11 cellular contexts compared by ENCODE assay signal in genomic region chr16:11799509-11800384, GRCh38. TPM values are rescaled to one million over a fixed set of nuclear protein-coding genes. Genes with fewer than 3 reads are reported as not detected.
DNase-seq lines count a peak whose midpoint lies in the region; ATAC-seq, FAIRE-seq and TF ChIP-seq lines count a peak whose summit lies in the region.
"Had no signal": no experiment of that assay in that cellular context is flagged by ENCODE, and none has a peak within 500 bp of the region (broad histone marks: within the 10 kb centered on the region; RNA-seq: fewer than 3 reads in every experiment).

No MANE protein-coding gene starts in this region.

- H3K4me1 ChIP-seq in SJCRH30, result peaks cover 9% of the 10 kb centered on the region

- 0 out of 2 replicates have a peak overlapping the region, but pooled peaks have one; percentile 64 for H3K4me3 ChIP-seq in SJCRH30

- ATAC-seq in stimulated activated effector memory CD8-positive, alpha-beta T cell treated with anti-CD3 and anti-CD28 coated beads, Interleukin-12 subunit alpha, Interleukin-12 subunit beta, amount 100 ng/mL, for 72 hours, result no peak
- no peak for ATAC-seq in HG03442 (IDR thresholded peaks at IDR 0.05; ENCODE audit: unreplicated experiment)

- H3K27ac Mint-ChIP-seq in activated T-cell treated with anti-CD3 and anti-CD28 coated beads, Interleukin-2, amount 50 U/mL, for 24 hours, result peak overlapping the region; percentile 97
- H3K27ac Mint-ChIP-seq in endothelial cell (ENCODE audit: unreplicated experiment), result peak overlapping the region; percentile 73
- H3K27ac Mint-ChIP-seq in stimulated activated effector memory CD8-positive, alpha-beta T cell treated with anti-CD3 and anti-CD28 coated beads, Interleukin-12 subunit alpha, Interleukin-12 subunit beta, amount 100 ng/mL, for 72 hours, result peak overlapping the region; percentile 91

- no peaks in the 10 kb centered on the region for H3K27me3 Mint-ChIP-seq in activated T-cell treated with anti-CD3 and anti-CD28 coated beads, Interleukin-2, amount 50 U/mL, for 24 hours
- H3K27me3 Mint-ChIP-seq in endothelial cell (ENCODE audit: unreplicated experiment), result peaks cover 17% of the 10 kb centered on the region

- H3K4me1 Mint-ChIP-seq in activated T-cell treated with anti-CD3 and anti-CD28 coated beads, Interleukin-2, amount 50 U/mL, for 24 hours (ENCODE audit: low read depth), result peaks cover 46% of the 10 kb centered on the region
- H3K4me1 Mint-ChIP-seq in endothelial cell (ENCODE audit: unreplicated experiment), result peaks cover 42% of the 10 kb centered on the region
- H3K4me1 Mint-ChIP-seq in stimulated activated effector memory CD8-positive, alpha-beta T cell treated with anti-CD3 and anti-CD28 coated beads, Interleukin-12 subunit alpha, Interleukin-12 subunit beta, amount 100 ng/mL, for 72 hours, result peaks cover 51% of the 10 kb centered on the region

- H3K36me3 ChIP-seq in SJCRH30, result peaks cover 6% of the 10 kb centered on the region

- no peak for TF ChIP-seq CTCF in endothelial cell (IDR thresholded peaks at IDR 0.05; ENCODE audit: unreplicated experiment)

- peaks cover 33% of the 10 kb centered on the region for H3K36me3 Mint-ChIP-seq in activated T-cell treated with anti-CD3 and anti-CD28 coated beads, Interleukin-2, amount 50 U/mL, for 24 hours (ENCODE audit: low read depth)
- peaks cover 4% of the 10 kb centered on the region for H3K36me3 Mint-ChIP-seq in endothelial cell (ENCODE audit: low read depth, unreplicated experiment)
- H3K36me3 Mint-ChIP-seq in stimulated activated effector memory CD8-positive, alpha-beta T cell treated with anti-CD3 and anti-CD28 coated beads, Interleukin-12 subunit alpha, Interleukin-12 subunit beta, amount 100 ng/mL, for 72 hours, result peaks cover 20% of the 10 kb centered on the region

- H3K9me3 ChIP-seq in SJCRH30 (replicated peaks), result no peaks in the 10 kb centered on the region

- peak overlapping the region; percentile 84 for H3K4me3 Mint-ChIP-seq in activated T-cell treated with anti-CD3 and anti-CD28 coated beads, Interleukin-2, amount 50 U/mL, for 24 hours
- peak overlapping the region; percentile 19 for H3K4me3 Mint-ChIP-seq in endothelial cell (ENCODE audit: unreplicated experiment)
- H3K4me3 Mint-ChIP-seq in stimulated activated effector memory CD8-positive, alpha-beta T cell treated with anti-CD3 and anti-CD28 coated beads, Interleukin-12 subunit alpha, Interleukin-12 subunit beta, amount 100 ng/mL, for 72 hours, result peak overlapping the region; percentile 90

- DNase-seq in activated T-cell treated with anti-CD3 and anti-CD28 coated beads, Interleukin-2, amount 50 U/mL, for 24 hours, result no peak
- DNase-seq in activated T-cell treated with anti-CD3 and anti-CD28 coated beads for 4 hours (no peak), SJCRH30 (no peak), endothelial cell (ENCODE audit: low spot score) (no peak), urothelium cell line (ENCODE audit: low spot score) (no peak), NCI-H2171 treated with DMSO at 0.1 percent for 48 hours (lab: John Stamatoyannopoulos, UW) (no peak)
- no peak for DNase-seq in stimulated activated effector memory CD8-positive, alpha-beta T cell treated with anti-CD3 and anti-CD28 coated beads, Interleukin-12 subunit alpha, Interleukin-12 subunit beta, amount 100 ng/mL, for 72 hours (ENCODE audit: low spot score in 2 of 2)
- DNase-seq: caudate nucleus, NCI-H1105 treated with DMSO at 0.1 percent for 48 hours had no signal

- H3K9me3 Mint-ChIP-seq in activated T-cell treated with anti-CD3 and anti-CD28 coated beads, Interleukin-2, amount 50 U/mL, for 24 hours, result no peaks in the 10 kb centered on the region
- H3K9me3 Mint-ChIP-seq in endothelial cell (ENCODE audit: unreplicated experiment), result no peaks in the 10 kb centered on the region
- no peaks in the 10 kb centered on the region for H3K9me3 Mint-ChIP-seq in stimulated activated effector memory CD8-positive, alpha-beta T cell treated with anti-CD3 and anti-CD28 coated beads, Interleukin-12 subunit alpha, Interleukin-12 subunit beta, amount 100 ng/mL, for 72 hours

- H3K27me3 ChIP-seq in SJCRH30, result no peaks in the 10 kb centered on the region

- no peak for FAIRE-seq in urothelium cell line (lab: Jason Lieb, UNC)
- FAIRE-seq: TTC549 had no signal

- H3K27ac ChIP-seq in SJCRH30, result no peak overlapping the region; the same call in 1 of the 2 replicates

RNA-seq across cellular contexts. Expression of gene ZC3H7A, which starts 2.7 kb away (rescaled TPM):
- total RNA-seq in SJCRH30 (2014; rRNA removed; shearing (Covaris generic)), result 31.6 and 32.0 TPM in 2 replicates
- total RNA-seq in endothelial cell (ENCODE audit: unreplicated experiment), result 84.7 TPM

RNA-seq across cellular contexts. Expression of gene RSL1D1, which starts 51.6 kb away (rescaled TPM):
- total RNA-seq in SJCRH30 (2014; rRNA removed; shearing (Covaris generic)), result 297 and 349 TPM in 2 replicates
- total RNA-seq in endothelial cell (ENCODE audit: unreplicated experiment), result 86.9 TPM

RNA-seq across cellular contexts. Expression of gene TXNDC11, which starts 57.1 kb away (rescaled TPM):
- total RNA-seq in SJCRH30 (2014; rRNA removed; shearing (Covaris generic)), result 18.8 and 19.4 TPM in 2 replicates
- total RNA-seq in endothelial cell (ENCODE audit: unreplicated experiment), result 19.6 TPM

Comparison
In these comparisons a context has a peak if more than half of its experiments do, and no peak if none do; other contexts are left out.
1. H3K4me3 Mint-ChIP-seq: peak in every context shown above with its lines; median percentile 90 in stimulated activated effector memory CD8-positive, alpha-beta T cell treated with anti-CD3 and anti-CD28 coated beads, Interleukin-12 subunit alpha, Interleukin-12 subunit beta, amount 100 ng/mL, for 72 hours; 84 in activated T-cell treated with anti-CD3 and anti-CD28 coated beads, Interleukin-2, amount 50 U/mL, for 24 hours; 19 in endothelial cell.